15 cellular contexts compared by ENCODE assay signal in genomic region chr20:61663521-61664425, GRCh38.
DNase-seq lines count a peak whose midpoint lies in the region; ATAC-seq and TF ChIP-seq lines count a peak whose summit lies in the region.
"Had no signal": no experiment of that assay in that cellular context is flagged by ENCODE, and none has a peak within 500 bp of the region (broad histone marks: within the 10 kb centered on the region; RNA-seq: fewer than 3 reads in every experiment).

No MANE protein-coding gene starts in this region.

- TF ChIP-seq CTCF in heart left ventricle (IDR thresholded peaks at IDR 0.05), result no peak
- no peak for TF ChIP-seq CTCF in brain (conservative IDR thresholded peaks at IDR 0.05)
- TF ChIP-seq CTCF in neural crest cell (conservative IDR thresholded peaks at IDR 0.05), result no peak
- no peak for TF ChIP-seq CTCF in mesothelial cell of epicardium (IDR thresholded peaks at IDR 0.05; ENCODE audit: unreplicated experiment)

- H3K36me3 ChIP-seq in heart left ventricle, result no peaks in the 10 kb centered on the region

- no peaks in the 10 kb centered on the region for H3K9me3 ChIP-seq in heart left ventricle

- H3K4me1 Mint-ChIP-seq in brain (peaks cover 76% of the 10 kb centered on the region), neural crest cell (peaks cover 27% of the 10 kb centered on the region), mesothelial cell of epicardium (peaks cover 7% of the 10 kb centered on the region)

- peaks cover 0 to 14% (median 0%) of the 10 kb centered on the region in 12 donors for H3K4me1 ChIP-seq in heart left ventricle

- TF ChIP-seq POLR2A in heart left ventricle (IDR thresholded peaks at IDR 0.05), result no peak

- WGBS in heart left ventricle, 4 donors, result 89 to 94% (median 91%) methylated on average over 25 to 30 of the region's 30 CpGs

- intact Hi-C loops in left ventricle myocardium superior (cut with micrococcal nuclease) (no loop called here), heart left ventricle (cut with DNase I) (no loop called here)

- peaks cover 6% of the 10 kb centered on the region for H3K27me3 Mint-ChIP-seq in brain
- H3K27me3 Mint-ChIP-seq in neural crest cell (ENCODE audit: low read depth), result no peaks in the 10 kb centered on the region
- H3K27me3 Mint-ChIP-seq in mesothelial cell of epicardium (ENCODE audit: low read depth), result peaks cover 3% of the 10 kb centered on the region
- H3K27me3 Mint-ChIP-seq: CD4-positive, alpha-beta T cell had no signal

- H3K9me3 Mint-ChIP-seq in brain (no peaks in the 10 kb centered on the region), neural crest cell (no peaks in the 10 kb centered on the region), mesothelial cell of epicardium (no peaks in the 10 kb centered on the region)
- H3K9me3 Mint-ChIP-seq: CD4-positive, alpha-beta T cell had no signal

- no peak for ATAC-seq in left ventricle myocardium superior
- no peak for ATAC-seq in heart left ventricle
- ATAC-seq: GM12878 had no signal

- H3K4me3 ChIP-seq in heart left ventricle, result no peak overlapping the region
- H3K4me3 ChIP-seq: GM12878 had no signal

- H3K36me3 Mint-ChIP-seq in brain (no peaks in the 10 kb centered on the region), neural crest cell (ENCODE audit: low read depth) (no peaks in the 10 kb centered on the region), mesothelial cell of epicardium (no peaks in the 10 kb centered on the region)

- H3K27ac Mint-ChIP-seq in brain (peak overlapping the region in 3 of 5 experiments; percentile 26 to 89 (median 78)), neural crest cell (ENCODE audit: unreplicated experiment) (peak overlapping the region; percentile 63), mesothelial cell of epicardium (no peak overlapping the region)
- H3K27ac Mint-ChIP-seq: CD4-positive, alpha-beta T cell had no signal

- peaks cover 0 to 6% (median 0%) of the 10 kb centered on the region in 9 donors for H3K27me3 ChIP-seq in heart left ventricle

- DNase-seq in left ventricle myocardium superior, result peak; percentile 18
- no peak for DNase-seq in heart left ventricle
- DNase-seq in neural crest cell (ENCODE audit: low read depth, low spot score), result no peak
- no peak for DNase-seq in mesothelial cell of epicardium (ENCODE audit: low spot score in 2 of 2, unreplicated experiment in 2 of 2)
- DNase-seq in activated T-cell treated with anti-CD3 and anti-CD28 coated beads for 4 hours, result no peak
- no peak for DNase-seq in activated CD8-positive, alpha-beta memory T cell treated with anti-CD3 and anti-CD28 coated beads, Interleukin-2, amount 50 U/mL, for 48 hours
- DNase-seq: 8988T; AML-193; Calu3; CD4-positive, alpha-beta T cell; DMS 273 treated with DMSO at 0.1 percent for 48 hours; DMS79 had no signal

- H3K4me3 Mint-ChIP-seq in brain (no peak overlapping the region), neural crest cell (no peak overlapping the region), mesothelial cell of epicardium (no peak overlapping the region)
- H3K4me3 Mint-ChIP-seq: CD4-positive, alpha-beta T cell had no signal

- H3K27ac ChIP-seq in heart left ventricle, result no peak overlapping the region
- H3K27ac ChIP-seq: HL-60 had no signal
